21 cellular contexts compared by ENCODE assay signal in genomic region chr13:50847501-50847900, GRCh38. TPM values are rescaled to one million over a fixed set of nuclear protein-coding genes. Genes with fewer than 3 reads are reported as not detected.
A peak's percentile ranks its signal among the peaks of the same experiment; 100 is the strongest.
DNase-seq lines count a peak whose midpoint lies in the region; ATAC-seq, FAIRE-seq and TF ChIP-seq lines count a peak whose summit lies in the region.
"Had no signal": no experiment of that assay in that cellular context is flagged by ENCODE, and none has a peak within 500 bp of the region (broad histone marks: within the 10 kb centered on the region; RNA-seq: fewer than 3 reads in every experiment).

No MANE protein-coding gene starts in this region.

- no peaks in the 10 kb centered on the region for H3K9me2 ChIP-seq in OCI-LY7 (ENCODE audit: insufficient read depth, low read length)

- TF ChIP-seq POLR2A in right lobe of liver (IDR thresholded peaks at IDR 0.05): no peak
- no peak for TF ChIP-seq POLR2A in HepG2 (IDR thresholded peaks at IDR 0.05; ENCODE audit: insufficient read depth in 1 of 2, low read depth in 2 of 2, low read length in 2 of 2)

- 36% methylated on average over 5 of the region's 5 CpGs for WGBS in right lobe of liver (ENCODE audit: insufficient coverage, low coverage, low lambda C conversion rate, missing lambda C conversion rate)
- WGBS in HepG2 (ENCODE audit: low lambda C conversion rate): 73% methylated on average over 5 of the region's 5 CpGs

- H3K9me3 ChIP-seq in right lobe of liver (no peaks in the 10 kb centered on the region), HepG2 (ENCODE audit: low read length) (no peaks in the 10 kb centered on the region), OCI-LY7 (ENCODE audit: low read length) (no peaks in the 10 kb centered on the region)
- H3K9me3 ChIP-seq: Caco-2, HAP-1 had no signal

- CTCF ChIA-PET in HepG2 (lab: Yijun Ruan, JAX; ENCODE audit: low intra/inter-chr PET ratio, low total read pairs): no interaction called here
- CTCF ChIA-PET in OCI-LY7 (lab: Charles Lee; ENCODE audit: unreplicated experiment): no interaction called here

- no peaks in the 10 kb centered on the region for H3K79me2 ChIP-seq in HepG2 (ENCODE audit: insufficient read depth, low read length)
- no peaks in the 10 kb centered on the region for H3K79me2 ChIP-seq in OCI-LY7 (ENCODE audit: insufficient read depth, low read depth, low read length)

- intact Hi-C loops in right lobe of liver (cut with DNase I) (no loop called here), HepG2 (cut with micrococcal nuclease; ENCODE audit: unreplicated experiment) (no loop called here), OCI-LY7 (cut with micrococcal nuclease; ENCODE audit: unreplicated experiment) (no loop called here), cardiac septum (cut with DNase I) (no loop called here)

- TF ChIP-seq CTCF in right lobe of liver (IDR thresholded peaks at IDR 0.05): no peak
- TF ChIP-seq CTCF in HepG2 (CRISPR knock-in tag; IDR thresholded peaks at IDR 0.05): no peak
- TF ChIP-seq CTCF in OCI-LY7 (conservative IDR thresholded peaks at IDR 0.05; ENCODE audit: low read length): no peak

- TF ChIP-seq RAD21 in HepG2 (CRISPR knock-in tag; IDR thresholded peaks at IDR 0.05): no peak

- H3K9ac ChIP-seq in HepG2 (ENCODE audit: insufficient read depth, low read depth, low read length): no peak overlapping the region
- H3K9ac ChIP-seq: BLaER1 treated with 17β-estradiol and CSF1 and Interleukin-3, amounts not matched to agents 10 nM and 100 nM; GM23248 had no signal

- H3K36me3 ChIP-seq in right lobe of liver (no peaks in the 10 kb centered on the region), HepG2 (replicated peaks in 1 of 2; ENCODE audit: control insufficient read depth in 1 of 2, insufficient read depth in 2 of 2, low read length in 2 of 2) (no peaks in the 10 kb centered on the region), OCI-LY7 (ENCODE audit: insufficient read depth, low read length) (no peaks in the 10 kb centered on the region)
- H3K36me3 ChIP-seq: HAP-1 had no signal

- H3K27ac ChIP-seq in right lobe of liver (no peak overlapping the region), HepG2 (ENCODE audit: extremely low read length, insufficient read depth, low read length) (no peak overlapping the region), OCI-LY7 (ENCODE audit: low read depth, low read length, poor library complexity, severe bottlenecking) (no peak overlapping the region)
- H3K27ac ChIP-seq: BLaER1 treated with 17β-estradiol and CSF1 and Interleukin-3, amounts not matched to agents 10 nM and 100 nM; GM23248 had no signal

- DNase-seq in right lobe of liver (no peak), HepG2 (ENCODE audit: low spot score) (no peak), OCI-LY7 (ENCODE audit: low spot score) (no peak), cerebellar cortex (ENCODE audit: low spot score) (peak; percentile 91), cardiac septum (ENCODE audit: low spot score) (no peak), activated T-cell treated with anti-CD3 and anti-CD28 coated beads for 4 hours (no peak), GDM1 (lab: John Stamatoyannopoulos, UW) (no peak)
- DNase-seq: 8988T; Caco-2; CD8-positive, alpha-beta memory T cell; DMS79 treated with DMSO at 0.1 percent for 48 hours; GM23248; IMR-90 had no signal

- no peak overlapping the region for H3K4me2 ChIP-seq in HepG2 (ENCODE audit: low read depth, low read length)
- H3K4me2 ChIP-seq in OCI-LY7 (ENCODE audit: low read length): no peak overlapping the region

- H3K4me1 ChIP-seq in right lobe of liver (peaks cover 0 to 12% (median 0%) of the 10 kb centered on the region in 4 donors), HepG2 (ENCODE audit: insufficient read depth, low read length) (no peaks in the 10 kb centered on the region), OCI-LY7 (ENCODE audit: insufficient read depth, low read length, poor library complexity, severe bottlenecking) (peaks cover 17% of the 10 kb centered on the region)
- H3K4me1 ChIP-seq: Caco-2, HAP-1 had no signal

- TF ChIP-seq EP300 in HepG2 (IDR thresholded peaks at IDR 0.05; ENCODE audit: low read depth in 2 of 2, low read length in 2 of 2) (no peak), HepG2 (CRISPR knock-in tag; IDR thresholded peaks at IDR 0.05; ENCODE audit: borderline replicate concordance) (no peak)

- no peak overlapping the region for H3K4me3 ChIP-seq in right lobe of liver
- H3K4me3 ChIP-seq in HepG2 (replicated peaks in 1 of 3; ENCODE audit: insufficient read depth in 1 of 3, low read depth in 2 of 3, low read length in 3 of 3): no peak overlapping the region
- H3K4me3 ChIP-seq in OCI-LY7 (ENCODE audit: low read depth, low read length, poor library complexity, severe bottlenecking): no peak overlapping the region
- H3K4me3 ChIP-seq: BLaER1 treated with 17β-estradiol and CSF1 and Interleukin-3, amounts not matched to agents 10 nM and 100 nM; GM23248; HAP-1; K562 had no signal

- H3K27me3 ChIP-seq in right lobe of liver: no peaks in the 10 kb centered on the region
- H3K27me3 ChIP-seq in HepG2 (ENCODE audit: control insufficient read depth in 1 of 2, insufficient read depth in 2 of 2, low read length in 2 of 2): no peaks in the 10 kb centered on the region
- H3K27me3 ChIP-seq: BLaER1 treated with 17β-estradiol and CSF1 and Interleukin-3, amounts not matched to agents 10 nM and 100 nM had no signal

- peak; percentile 27 to 90 (median 72) for ATAC-seq in right lobe of liver
- ATAC-seq in HepG2: no peak
- no peak for ATAC-seq in GM21447 (IDR thresholded peaks at IDR 0.05; ENCODE audit: unreplicated experiment)
- ATAC-seq: K562 had no signal

- H2AFZ ChIP-seq in HepG2 (ENCODE audit: low read length) (no peak overlapping the region), OCI-LY7 (ENCODE audit: low read length) (peak overlapping the region; percentile 79; the same call in 1 of the 2 replicates)
- H2AFZ ChIP-seq: GM23248 had no signal

- FAIRE-seq in HepG2 (lab: Jason Lieb, UNC): no peak
- FAIRE-seq: K562 had no signal

- H4K20me1 ChIP-seq in HepG2 (ENCODE audit: insufficient read depth, low read length) (no peaks in the 10 kb centered on the region), OCI-LY7 (ENCODE audit: insufficient read depth, low read length) (no peaks in the 10 kb centered on the region)
- H4K20me1 ChIP-seq: BLaER1 treated with 17β-estradiol and CSF1 and Interleukin-3, amounts not matched to agents 10 nM and 100 nM had no signal

- BruUV-seq in HepG2 (replicated peaks; lab: Mats Ljungman, UMichigan) (no TSS peak), OCI-LY7 (replicated peaks; lab: Mats Ljungman, UMichigan) (no TSS peak)

- POLR2A ChIA-PET in HepG2 (lab: Yijun Ruan, JAX): no interaction called here
- POLR2A ChIA-PET in OCI-LY7 (lab: Charles Lee): interaction anchor here (0.6 to 1.5 kb wide), 6 partner anchors 10 to 54 kb away, joined by 3 to 4 read pairs (median 3); no protein-coding TSS in a partner anchor

- in situ Hi-C loops in HepG2 (cut with HindIII; ENCODE audit: extremely low pct_ligation_motif_present, low pct_unique_long_range_greater_than_20kb): no loop called here

TF ChIP-seq in HepG2, 621 proteins besides CTCF, POLR2A, EP300 and RAD21 (continues in another document):
- TF ChIP-seq ZNF275 (CRISPR knock-in tag; IDR thresholded peaks at IDR 0.05; ENCODE audit: borderline replicate concordance): no peak
- no peak for TF ChIP-seq DMAP1 (CRISPR knock-in tag; IDR thresholded peaks at IDR 0.05)
- TF ChIP-seq DNMT3B (CRISPR knock-in tag; conservative IDR thresholded peaks at IDR 0.05): no peak
- no peak for TF ChIP-seq HNF4G (IDR thresholded peaks at IDR 0.05; ENCODE audit: borderline replicate concordance, low read depth, low read length)
- TF ChIP-seq HNF4G (CRISPR knock-in tag; IDR thresholded peaks at IDR 0.05; ENCODE audit: borderline replicate concordance, low read depth): no peak
- TF ChIP-seq PAWR (CRISPR knock-in tag; IDR thresholded peaks at IDR 0.05; ENCODE audit: borderline replicate concordance): no peak

RNA-seq across cellular contexts. Expression of gene DLEU7, which starts 4.0 kb away (rescaled TPM):
- total RNA-seq in right lobe of liver (under 1 TPM in 3 of 6 experiments, not detected in 3; 0.12 to 0.38 (median 0.33) TPM), HepG2 (2016; rRNA removed; fragmentation: Illumina TruSeq; extraction: Trizol) (not detected in 2 replicates), OCI-LY7 (2022) (not detected in 2 replicates), cardiac septum (not detected)
- total RNA-seq in HepG2 (2016; cell fraction: cytosol; rRNA removed; fragmentation: Illumina TruSeq; extraction: Trizol; ENCODE audit: low read depth): not detected in 2 replicates
- total RNA-seq in HepG2 (2016; cell fraction: insoluble cytoplasmic fraction; rRNA removed; fragmentation: Illumina TruSeq; extraction: Trizol): not detected in 2 replicates
- not detected in 2 replicates for total RNA-seq in HepG2 (2016; cell fraction: membrane; rRNA removed; fragmentation: Illumina TruSeq; extraction: Trizol)
- total RNA-seq in HepG2 (2016; cell fraction: nucleus; rRNA removed; fragmentation: Illumina TruSeq; extraction: Trizol): not detected in 2 replicates
- polyA plus RNA-seq in HepG2 (2011; rRNA removed): not detected in 2 replicates
- polyA plus RNA-seq in HepG2 (2011; cell fraction: cytosol; rRNA removed): not detected in 2 replicates
- polyA plus RNA-seq in HepG2 (2011; cell fraction: nucleus; rRNA removed): not detected in 2 replicates
- 0.75 and 1.3 TPM in 2 replicates for polyA plus RNA-seq in HepG2 (2012)
- not detected in 2 replicates for polyA plus RNA-seq in HepG2 (2016; cell fraction: cytosol; fragmentation: Illumina TruSeq; extraction: Trizol; ENCODE audit: low read depth)
- polyA plus RNA-seq in HepG2 (2016; cell fraction: insoluble cytoplasmic fraction; fragmentation: Illumina TruSeq; extraction: Trizol; ENCODE audit: low read depth): not detected in 2 replicates
- polyA plus RNA-seq in HepG2 (2016; cell fraction: membrane; fragmentation: Illumina TruSeq; extraction: Trizol; ENCODE audit: low read depth): not detected in 2 replicates
- polyA plus RNA-seq in HepG2 (2016; cell fraction: nucleus; fragmentation: Illumina TruSeq; extraction: Trizol; ENCODE audit: insufficient read depth, low read depth): not detected in 2 replicates
- polyA minus RNA-seq in HepG2 (2011; rRNA and poly(A)+ RNA removed; ENCODE audit: low replicate concordance): not detected in 2 replicates
- not detected in 2 replicates for polyA minus RNA-seq in HepG2 (2011; cell fraction: cytosol; rRNA and poly(A)+ RNA removed)
- 0.13 and 0.50 TPM in 2 replicates for polyA minus RNA-seq in HepG2 (2011; cell fraction: nucleus; rRNA and poly(A)+ RNA removed)
- total RNA-seq in OCI-LY7 (2014; rRNA removed; shearing (Covaris generic)): not detected in 2 replicates
- total RNA-seq: A673; Caco-2; CD8-positive, alpha-beta memory T cell; GM23248; H4; HT-29; IMR-90; K562 had no signal
- polyA plus RNA-seq: AG04450, GM23248, IMR-90 had no signal

Comparison
In these comparisons a context has a peak if more than half of its experiments do, and no peak if none do; other contexts are left out.
1. ATAC-seq: peak in right lobe of liver (4 of 4); none in HepG2 (single experiment) and GM21447 (single experiment).